In the genomic region with DNA sequence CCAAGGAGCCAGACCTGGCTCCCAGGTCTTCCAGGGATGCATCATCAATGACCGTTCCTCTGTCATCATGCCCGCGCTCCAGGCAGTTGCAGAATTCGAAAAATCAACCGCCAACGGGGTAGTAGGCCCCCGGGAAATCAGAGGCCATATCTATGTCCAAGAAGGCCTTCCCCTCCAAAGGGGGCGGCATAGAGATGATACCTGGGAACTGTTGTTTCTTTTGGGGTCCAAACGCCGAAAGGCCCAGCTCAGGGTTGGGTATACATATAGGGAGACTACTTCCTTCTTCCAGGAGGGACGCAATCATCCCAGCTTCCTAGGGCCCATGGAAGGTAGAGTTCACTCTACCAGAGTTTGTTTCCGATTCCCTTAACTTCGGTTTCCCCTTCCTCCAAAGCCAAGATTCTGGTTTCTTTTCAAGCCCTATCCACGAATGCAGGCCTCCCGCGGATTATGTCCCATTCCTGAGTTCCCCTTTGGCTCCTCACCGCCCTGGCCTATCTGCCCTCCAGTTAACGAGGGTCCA, we compare ENCODE assay signal across 8 cellular contexts. TPM values are rescaled to one million over a fixed set of nuclear protein-coding genes. Genes with fewer than 3 reads are reported as not detected.
DNase-seq lines count a peak whose midpoint lies in the region; ATAC-seq, FAIRE-seq and TF ChIP-seq lines count a peak whose summit lies in the region.

No MANE protein-coding gene starts in this region.

- no peak for FAIRE-seq in endothelial cell of umbilical vein (lab: Jason Lieb, UNC)

- peaks cover 0 to 2% (median 0%) of the 10 kb centered on the region in 5 donors for H3K27me3 Mint-ChIP-seq in naive thymus-derived CD4-positive, alpha-beta T cell

- CTCF ChIA-PET in endothelial cell of umbilical vein (lab: Charles Lee), result interaction anchor here (0.6 to 2.1 kb wide), 3 partner anchors 14 to 127 kb away, joined by 3 to 11 read pairs (median 6); a partner anchor contains a TSS
- CTCF ChIA-PET in naive thymus-derived CD4-positive, alpha-beta T cell (lab: Charles Lee), result interaction anchor here (0.7 to 1.0 kb wide), 2 partner anchors 8 to 24 kb away, joined by 3 to 4 read pairs; no protein-coding TSS in a partner anchor

- no peak for ATAC-seq in Right ventricle myocardium inferior
- ATAC-seq in naive thymus-derived CD4-positive, alpha-beta T cell, result no peak
- ATAC-seq in GM21367 (IDR thresholded peaks at IDR 0.05; ENCODE audit: unreplicated experiment), result no peak
- ATAC-seq in HG03442 (IDR thresholded peaks at IDR 0.05; ENCODE audit: unreplicated experiment), result no peak
- no peak for ATAC-seq in HG03196 (IDR thresholded peaks at IDR 0.05; ENCODE audit: unreplicated experiment)

- peaks cover 0 to 5% (median 0%) of the 10 kb centered on the region in 11 donors for H3K9me3 Mint-ChIP-seq in naive thymus-derived CD4-positive, alpha-beta T cell

- peaks cover 6 to 28% (median 27%) of the 10 kb centered on the region in 5 donors for H3K36me3 Mint-ChIP-seq in naive thymus-derived CD4-positive, alpha-beta T cell

- TF ChIP-seq CTCF in left ventricle myocardium inferior (IDR thresholded peaks at IDR 0.05; ENCODE audit: borderline replicate concordance) (no peak), endothelial cell of umbilical vein (IDR thresholded peaks at IDR 0.05; ENCODE audit: extremely low read depth in 1 of 2, insufficient read depth in 1 of 2, low read depth in 1 of 2, low read length in 2 of 2) (no peak)

- H3K4me2 ChIP-seq in endothelial cell of umbilical vein (ENCODE audit: insufficient read depth, low read length), result peak overlapping the region; percentile 91

- no peaks in the 10 kb centered on the region for H3K27me3 ChIP-seq in left ventricle myocardium inferior (ENCODE audit: low read depth)
- no peaks in the 10 kb centered on the region for H3K27me3 ChIP-seq in endothelial cell of umbilical vein (ENCODE audit: control insufficient read depth in 2 of 2, insufficient read depth in 2 of 2, low read length in 2 of 2)
- H3K27me3 ChIP-seq in naive thymus-derived CD4-positive, alpha-beta T cell (ENCODE audit: control insufficient read depth in 2 of 2, insufficient read depth in 2 of 2, low read length in 2 of 2), result no peaks in the 10 kb centered on the region

- TF ChIP-seq POLR2A in endothelial cell of umbilical vein (IDR thresholded peaks at IDR 0.05; ENCODE audit: low read depth, low read length), result no peak

- H3K4me1 ChIP-seq in left ventricle myocardium inferior (peaks cover 65% of the 10 kb centered on the region), endothelial cell of umbilical vein (ENCODE audit: control insufficient read depth, extremely low read depth, insufficient read depth, low read length) (peaks cover 15% of the 10 kb centered on the region)
- peaks cover 24 to 34% of the 10 kb centered on the region in 2 donors for H3K4me1 ChIP-seq in naive thymus-derived CD4-positive, alpha-beta T cell (ENCODE audit: control insufficient read depth in 2 of 2, insufficient read depth in 2 of 2, low read length in 2 of 2)

- no peaks in the 10 kb centered on the region for H4K20me1 ChIP-seq in endothelial cell of umbilical vein (replicated peaks; ENCODE audit: control insufficient read depth, extremely low read depth, insufficient read depth, low read length)

- dilution Hi-C loops in endothelial cell of umbilical vein (cut with MboI; ENCODE audit: extremely low pct_ligation_motif_present, low sequenced_read_pairs), result no loop called here

- H3K9ac ChIP-seq in SK-N-MC (ENCODE audit: insufficient read length) (peak overlapping the region; percentile 95), endothelial cell of umbilical vein (replicated peaks; ENCODE audit: extremely low read depth, insufficient read depth, low read length) (peak overlapping the region; percentile 81)

- H3K4me3 Mint-ChIP-seq in naive thymus-derived CD4-positive, alpha-beta T cell, result peak overlapping the region; percentile 91 to 99 (median 98)

- H3K27ac ChIP-seq in left ventricle myocardium inferior (replicated peaks), result peak overlapping the region; percentile 92
- no peak overlapping the region for H3K27ac ChIP-seq in SK-N-MC
- peak overlapping the region; percentile 49 for H3K27ac ChIP-seq in endothelial cell of umbilical vein (ENCODE audit: insufficient read depth, low read depth, low read length)
- H3K27ac ChIP-seq in naive thymus-derived CD4-positive, alpha-beta T cell (ENCODE audit: low read depth, low read length), result peak overlapping the region; percentile 93

- no peaks in the 10 kb centered on the region for H3K9me1 ChIP-seq in endothelial cell of umbilical vein (replicated peaks; ENCODE audit: control insufficient read depth, extremely low read depth, insufficient read depth, low read length)

- peak overlapping the region; percentile 86 for H3K4me3 ChIP-seq in left ventricle myocardium inferior
- peak overlapping the region; percentile 96 for H3K4me3 ChIP-seq in SK-N-MC
- H3K4me3 ChIP-seq in endothelial cell of umbilical vein (replicated peaks in 1 of 3; ENCODE audit: insufficient read depth in 1 of 3, low read depth in 1 of 3, low read length in 3 of 3), result peak overlapping the region; percentile 64 to 82 (median 75)
- peak overlapping the region; percentile 92 for H3K4me3 ChIP-seq in naive thymus-derived CD4-positive, alpha-beta T cell (ENCODE audit: low read length)

- DNase-seq in left ventricle myocardium inferior (no peak), Right ventricle myocardium inferior (ENCODE audit: missing footprints) (no peak), SK-N-MC (ENCODE audit: low read depth, low spot score) (no peak), endothelial cell of umbilical vein (ENCODE audit: low read depth, low spot score) (no peak)
- peak in 3 of 9 donors; percentile 15 to 24 (median 15) for DNase-seq in naive thymus-derived CD4-positive, alpha-beta T cell

- H3K79me2 ChIP-seq in endothelial cell of umbilical vein (ENCODE audit: control insufficient read depth, insufficient read depth, low read length), result peaks cover 50% of the 10 kb centered on the region

- H2AFZ ChIP-seq in endothelial cell of umbilical vein (ENCODE audit: low read depth, low read length), result peak overlapping the region; percentile 67

- POLR2A ChIA-PET in endothelial cell of umbilical vein (lab: Charles Lee), result no interaction called here
- POLR2A ChIA-PET in naive thymus-derived CD4-positive, alpha-beta T cell (lab: Charles Lee), result interaction anchor here (0.7 to 1.4 kb wide), 2 partner anchors 52 to 333 kb away, joined by 3 to 4 read pairs; no protein-coding TSS in a partner anchor

- intact Hi-C loops in left ventricle myocardium inferior (cut with micrococcal nuclease) (loop anchor here (10.0 kb wide), 1 partner anchor 129 kb away; no protein-coding TSS in a partner anchor), Right ventricle myocardium inferior (cut with DNase I) (loop anchor here (5.0 to 10.0 kb wide), 3 partner anchors 73 to 489 kb away; a partner anchor contains a TSS), endothelial cell of umbilical vein (cut with micrococcal nuclease) (loop anchor here (1.0 to 5.0 kb wide), 4 partner anchors 53 to 252 kb away; a partner anchor contains a TSS)
- intact Hi-C loops in naive thymus-derived CD4-positive, alpha-beta T cell (cut with micrococcal nuclease), result loop anchor here (1.0 to 2.0 kb wide), 12 partner anchors 30 to 333 kb away; a partner anchor contains a TSS

- no TSS peak for BruUV-seq in endothelial cell of umbilical vein (replicated peaks; lab: Mats Ljungman, UMichigan)

- peaks cover 43 to 63% (median 51%) of the 10 kb centered on the region in 7 donors for H3K4me1 Mint-ChIP-seq in naive thymus-derived CD4-positive, alpha-beta T cell

- H3K36me3 ChIP-seq in left ventricle myocardium inferior, result peaks cover 25% of the 10 kb centered on the region
- H3K36me3 ChIP-seq in SK-N-MC (ENCODE audit: insufficient read depth, low read length), result peaks cover 32% of the 10 kb centered on the region
- peaks cover 2% of the 10 kb centered on the region in 2 experiments for H3K36me3 ChIP-seq in endothelial cell of umbilical vein (ENCODE audit: control insufficient read depth in 2 of 2, extremely low read depth in 1 of 2, insufficient read depth in 2 of 2, low read length in 2 of 2)
- peaks cover 0 to 10% (median 0%) of the 10 kb centered on the region in 3 experiments for H3K36me3 ChIP-seq in naive thymus-derived CD4-positive, alpha-beta T cell (ENCODE audit: control insufficient read depth in 2 of 3, insufficient read depth in 3 of 3, low read length in 3 of 3)

- H3K27ac Mint-ChIP-seq in naive thymus-derived CD4-positive, alpha-beta T cell, result peak overlapping the region; percentile 94 to 99 (median 98)

- H3K9me3 ChIP-seq in left ventricle myocardium inferior (replicated peaks) (no peaks in the 10 kb centered on the region), SK-N-MC (ENCODE audit: low read depth, low read length) (no peaks in the 10 kb centered on the region), endothelial cell of umbilical vein (replicated peaks; ENCODE audit: control insufficient read depth, insufficient read depth, low read length) (no peaks in the 10 kb centered on the region)
- H3K9me3 ChIP-seq in naive thymus-derived CD4-positive, alpha-beta T cell (ENCODE audit: control insufficient read depth in 2 of 3, low read length in 3 of 3), result no peaks in the 10 kb centered on the region

RNA-seq across cellular contexts. Expression of a gene that starts 0.8 kb away (rescaled TPM):
- total RNA-seq in left ventricle myocardium inferior, result 16.4 TPM
- total RNA-seq in Right ventricle myocardium inferior, result 17.6 TPM
- 28.2 and 28.4 TPM in 2 replicates for total RNA-seq in endothelial cell of umbilical vein
- polyA plus RNA-seq in endothelial cell of umbilical vein, result 26.0 and 26.2 TPM in 2 replicates
- 23.5 and 24.4 TPM in 2 replicates for polyA plus RNA-seq in endothelial cell of umbilical vein (2011; cell fraction: cytosol; rRNA removed)
- polyA plus RNA-seq in endothelial cell of umbilical vein (2011; cell fraction: nucleus; rRNA removed), result 21.5 and 23.9 TPM in 2 replicates
- polyA plus RNA-seq in endothelial cell of umbilical vein (2012), result 16.7 and 20.6 TPM in 2 replicates
- 84.1 and 100 TPM in 2 replicates for polyA minus RNA-seq in endothelial cell of umbilical vein
- 32.8 TPM for polyA minus RNA-seq in endothelial cell of umbilical vein (2011; cell fraction: cytosol; rRNA and poly(A)+ RNA removed)
- polyA minus RNA-seq in endothelial cell of umbilical vein (2011; cell fraction: nucleus; rRNA and poly(A)+ RNA removed), result 16.4 and 24.3 TPM in 2 replicates
- total RNA-seq in naive thymus-derived CD4-positive, alpha-beta T cell, result 10 to 100 TPM; 10.8 to 40.4 (median 28.5) TPM
- polyA plus RNA-seq in naive thymus-derived CD4-positive, alpha-beta T cell, result 10 to 100 TPM; 13.2 to 15.4 TPM

RNA-seq across cellular contexts. Expression of a gene that starts 53.1 kb away (rescaled TPM):
- total RNA-seq in left ventricle myocardium inferior (37.6 TPM), Right ventricle myocardium inferior (48.9 TPM), endothelial cell of umbilical vein (38.0 and 38.8 TPM in 2 replicates)
- 38.8 and 41.5 TPM in 2 replicates for polyA plus RNA-seq in endothelial cell of umbilical vein
- 45.6 and 49.3 TPM in 2 replicates for polyA plus RNA-seq in endothelial cell of umbilical vein (2011; cell fraction: cytosol; rRNA removed)
- 31.2 and 31.4 TPM in 2 replicates for polyA plus RNA-seq in endothelial cell of umbilical vein (2011; cell fraction: nucleus; rRNA removed)
- 37.0 and 41.4 TPM in 2 replicates for polyA plus RNA-seq in endothelial cell of umbilical vein (2012)
- polyA minus RNA-seq in endothelial cell of umbilical vein, result 50.8 and 51.1 TPM in 2 replicates
- polyA minus RNA-seq in endothelial cell of umbilical vein (2011; cell fraction: cytosol; rRNA and poly(A)+ RNA removed), result 41.0 TPM
- polyA minus RNA-seq in endothelial cell of umbilical vein (2011; cell fraction: nucleus; rRNA and poly(A)+ RNA removed), result 13.4 and 22.6 TPM in 2 replicates
- total RNA-seq in naive thymus-derived CD4-positive, alpha-beta T cell, result 10 to 100 TPM; 31.1 to 39.9 (median 32.8) TPM
- 10 to 100 TPM; 35.8 to 53.9 TPM for polyA plus RNA-seq in naive thymus-derived CD4-positive, alpha-beta T cell
